In genomic region chr4:141643557-141643956, GRCh38 we compare ENCODE assay signal across 9 cellular contexts. TPM values are rescaled to one million over a fixed set of nuclear protein-coding genes. Genes with fewer than 3 reads are reported as not detected.
DNase-seq lines count a peak whose midpoint lies in the region; ATAC-seq, FAIRE-seq and TF ChIP-seq lines count a peak whose summit lies in the region.
"Had no signal": no experiment of that assay in that cellular context is flagged by ENCODE, and none has a peak within 500 bp of the region (broad histone marks: within the 10 kb centered on the region; RNA-seq: fewer than 3 reads in every experiment).

No MANE protein-coding gene starts in this region.

- POLR2A ChIA-PET in OCI-LY7 (lab: Charles Lee), result no interaction called here
- POLR2A ChIA-PET in naive thymus-derived CD8-positive, alpha-beta T cell (lab: Charles Lee), result no interaction called here
- POLR2A ChIA-PET in HepG2 (lab: Yijun Ruan, JAX), result no interaction called here

- H3K9me3 Mint-ChIP-seq in naive thymus-derived CD8-positive, alpha-beta T cell, result peaks cover 0 to 3% (median 0%) of the 10 kb centered on the region in 9 donors
- no peaks in the 10 kb centered on the region for H3K9me3 Mint-ChIP-seq in type B pancreatic cell

- H3K27ac Mint-ChIP-seq in naive thymus-derived CD8-positive, alpha-beta T cell, result no peak overlapping the region
- H3K27ac Mint-ChIP-seq in type B pancreatic cell, result no peak overlapping the region

- intact Hi-C loops in OCI-LY7 (cut with micrococcal nuclease; ENCODE audit: unreplicated experiment), result no loop called here
- intact Hi-C loops in HepG2 (cut with micrococcal nuclease; ENCODE audit: unreplicated experiment), result no loop called here

- H2AFZ ChIP-seq in OCI-LY7 (ENCODE audit: low read length) (no peak overlapping the region), HepG2 (ENCODE audit: low read length) (no peak overlapping the region)
- H2AFZ ChIP-seq: parathyroid adenoma had no signal

- no peaks in the 10 kb centered on the region for H4K20me1 ChIP-seq in OCI-LY7 (ENCODE audit: insufficient read depth, low read length)
- H4K20me1 ChIP-seq in HepG2 (ENCODE audit: insufficient read depth, low read length), result no peaks in the 10 kb centered on the region

- TF ChIP-seq RAD21 in HepG2 (CRISPR knock-in tag; IDR thresholded peaks at IDR 0.05), result no peak

- no peak for TF ChIP-seq POLR2A in HepG2 (IDR thresholded peaks at IDR 0.05; ENCODE audit: insufficient read depth in 1 of 2, low read depth in 2 of 2, low read length in 2 of 2)

- H3K9ac ChIP-seq in HepG2 (ENCODE audit: insufficient read depth, low read depth, low read length), result no peak overlapping the region
- H3K9ac ChIP-seq: parathyroid adenoma had no signal

- whole genome bisulfite sequencing in esophagus, 2 donors, result 17 to 25% methylated on average over 1 of the region's 1 CpG
- WGBS in HepG2 (ENCODE audit: low lambda C conversion rate), result 0% methylated on average over 1 of the region's 1 CpG

- no peaks in the 10 kb centered on the region for H3K36me3 ChIP-seq in esophagus (ENCODE audit: control insufficient read depth in 2 of 2, insufficient read depth in 2 of 2, low read length in 1 of 2)
- no peaks in the 10 kb centered on the region for H3K36me3 ChIP-seq in OCI-LY7 (ENCODE audit: insufficient read depth, low read length)
- H3K36me3 ChIP-seq in HepG2 (replicated peaks in 1 of 2; ENCODE audit: control insufficient read depth in 1 of 2, insufficient read depth in 2 of 2, low read length in 2 of 2), result no peaks in the 10 kb centered on the region

- CTCF ChIA-PET in OCI-LY7 (lab: Charles Lee; ENCODE audit: unreplicated experiment) (no interaction called here), HepG2 (lab: Yijun Ruan, JAX; ENCODE audit: low intra/inter-chr PET ratio, low total read pairs) (no interaction called here)

- no peaks in the 10 kb centered on the region for H3K79me2 ChIP-seq in OCI-LY7 (ENCODE audit: insufficient read depth, low read depth, low read length)
- no peaks in the 10 kb centered on the region for H3K79me2 ChIP-seq in HepG2 (ENCODE audit: insufficient read depth, low read length)
- H3K79me2 ChIP-seq: parathyroid adenoma had no signal

- H3K4me3 ChIP-seq in esophagus (ENCODE audit: low read depth in 1 of 2, low read length in 2 of 2) (no peak overlapping the region), OCI-LY7 (ENCODE audit: low read depth, low read length, poor library complexity, severe bottlenecking) (no peak overlapping the region), HepG2 (replicated peaks in 1 of 3; ENCODE audit: insufficient read depth in 1 of 3, low read depth in 2 of 3, low read length in 3 of 3) (no peak overlapping the region)

- ATAC-seq in GM19467 (IDR thresholded peaks at IDR 0.05; ENCODE audit: unreplicated experiment) (peak; percentile 42), HG03432 (IDR thresholded peaks at IDR 0.05; ENCODE audit: unreplicated experiment) (peak; percentile 58), HepG2 (no peak)
- ATAC-seq in naive thymus-derived CD8-positive, alpha-beta T cell, result no peak

- H3K27ac ChIP-seq in esophagus (ENCODE audit: low read depth in 2 of 2, low read length in 1 of 2) (peak overlapping the region; percentile 40 to 56), OCI-LY7 (ENCODE audit: low read depth, low read length, poor library complexity, severe bottlenecking) (no peak overlapping the region), HepG2 (ENCODE audit: extremely low read length, insufficient read depth, low read length) (no peak overlapping the region)
- H3K27ac ChIP-seq: parathyroid adenoma had no signal

- BruUV-seq in OCI-LY7 (replicated peaks; lab: Mats Ljungman, UMichigan) (no TSS peak), HepG2 (replicated peaks; lab: Mats Ljungman, UMichigan) (no TSS peak)

- H3K4me1 Mint-ChIP-seq in naive thymus-derived CD8-positive, alpha-beta T cell, result peaks cover 0 to 34% (median 0%) of the 10 kb centered on the region in 4 donors
- H3K4me1 Mint-ChIP-seq in type B pancreatic cell (ENCODE audit: unreplicated experiment), result no peaks in the 10 kb centered on the region

- H3K4me1 ChIP-seq in esophagus (ENCODE audit: control insufficient read depth in 2 of 2, insufficient read depth in 2 of 2, low read length in 1 of 2) (peaks cover 0 to 3% of the 10 kb centered on the region in 2 donors), OCI-LY7 (ENCODE audit: insufficient read depth, low read length, poor library complexity, severe bottlenecking) (no peaks in the 10 kb centered on the region), HepG2 (ENCODE audit: insufficient read depth, low read length) (no peaks in the 10 kb centered on the region)
- H3K4me1 ChIP-seq: parathyroid adenoma had no signal

- H3K4me3 Mint-ChIP-seq in naive thymus-derived CD8-positive, alpha-beta T cell, result no peak overlapping the region
- H3K4me3 Mint-ChIP-seq in type B pancreatic cell, result no peak overlapping the region

- H3K9me2 ChIP-seq in OCI-LY7 (ENCODE audit: insufficient read depth, low read length), result no peaks in the 10 kb centered on the region

- FAIRE-seq in HepG2 (lab: Jason Lieb, UNC), result no peak

- TF ChIP-seq CTCF in OCI-LY7 (conservative IDR thresholded peaks at IDR 0.05; ENCODE audit: low read length), result no peak
- TF ChIP-seq CTCF in type B pancreatic cell (conservative IDR thresholded peaks at IDR 0.05), result no peak
- no peak for TF ChIP-seq CTCF in HepG2 (CRISPR knock-in tag; IDR thresholded peaks at IDR 0.05)

- no peak overlapping the region for H3K4me2 ChIP-seq in OCI-LY7 (ENCODE audit: low read length)
- H3K4me2 ChIP-seq in HepG2 (ENCODE audit: low read depth, low read length), result no peak overlapping the region

- H3K27me3 Mint-ChIP-seq in naive thymus-derived CD8-positive, alpha-beta T cell, result peaks cover 2 to 28% (median 4%) of the 10 kb centered on the region in 5 donors
- peaks cover 39% of the 10 kb centered on the region for H3K27me3 Mint-ChIP-seq in type B pancreatic cell

- H3K27me3 ChIP-seq in esophagus (ENCODE audit: control insufficient read depth in 1 of 2, insufficient read depth in 2 of 2, low read length in 2 of 2) (no peaks in the 10 kb centered on the region), HepG2 (ENCODE audit: control insufficient read depth in 1 of 2, insufficient read depth in 2 of 2, low read length in 2 of 2) (no peaks in the 10 kb centered on the region)

- in situ Hi-C loops in HepG2 (cut with HindIII; ENCODE audit: extremely low pct_ligation_motif_present, low pct_unique_long_range_greater_than_20kb), result no loop called here

- H3K36me3 Mint-ChIP-seq in naive thymus-derived CD8-positive, alpha-beta T cell, result no peaks in the 10 kb centered on the region
- H3K36me3 Mint-ChIP-seq in type B pancreatic cell, result no peaks in the 10 kb centered on the region

- no peak for TF ChIP-seq EP300 in HepG2 (IDR thresholded peaks at IDR 0.05; ENCODE audit: low read depth in 2 of 2, low read length in 2 of 2)
- TF ChIP-seq EP300 in HepG2 (CRISPR knock-in tag; IDR thresholded peaks at IDR 0.05; ENCODE audit: borderline replicate concordance), result no peak

- DNase-seq in AG08395 (ENCODE audit: low spot score), result peak; percentile 84
- DNase-seq in OCI-LY7 (ENCODE audit: low spot score), result no peak
- no peak for DNase-seq in naive thymus-derived CD8-positive, alpha-beta T cell
- no peak for DNase-seq in type B pancreatic cell (ENCODE audit: extremely low spot score, unreplicated experiment)
- no peak for DNase-seq in HepG2 (ENCODE audit: low spot score)

- H3K9me3 ChIP-seq in esophagus (ENCODE audit: control insufficient read depth in 2 of 2, insufficient read depth in 1 of 2, low read depth in 1 of 2, low read length in 1 of 2), result no peaks in the 10 kb centered on the region
- no peaks in the 10 kb centered on the region for H3K9me3 ChIP-seq in OCI-LY7 (ENCODE audit: low read length)
- no peaks in the 10 kb centered on the region for H3K9me3 ChIP-seq in HepG2 (ENCODE audit: low read length)

TF ChIP-seq in HepG2, 621 proteins besides CTCF, POLR2A, EP300 and RAD21 (continues in another document):
- TF ChIP-seq KLF6 (CRISPR knock-in tag; IDR thresholded peaks at IDR 0.05) (no peak), ZFX (CRISPR knock-in tag; IDR thresholded peaks at IDR 0.05; ENCODE audit: low read depth) (no peak), NCOA5 (CRISPR knock-in tag; IDR thresholded peaks at IDR 0.05) (no peak)

RNA-seq across cellular contexts. Expression of gene IL15, which starts 7.2 kb away (rescaled TPM):
- polyA plus RNA-seq in esophagus, result 1 to 10 TPM; 2.8 to 6.5 TPM
- total RNA-seq in OCI-LY7 (2014; rRNA removed; shearing (Covaris generic)), result not detected in 2 replicates
- total RNA-seq in OCI-LY7 (2022), result not detected in 2 replicates
- total RNA-seq in naive thymus-derived CD8-positive, alpha-beta T cell, result under 1 TPM; 0.42 to 0.85 TPM
- 1 to 10 TPM in 1 of 3 donors, under 1 TPM in 1, not detected in 1; 0.39 to 1.6 TPM for polyA plus RNA-seq in naive thymus-derived CD8-positive, alpha-beta T cell
- total RNA-seq in type B pancreatic cell (ENCODE audit: low replicate concordance), result 0.77 and 0.79 TPM in 2 replicates
- total RNA-seq in HepG2 (2016; rRNA removed; fragmentation: Illumina TruSeq; extraction: Trizol), result 0.18 and 0.24 TPM in 2 replicates
- total RNA-seq in HepG2 (2016; cell fraction: cytosol; rRNA removed; fragmentation: Illumina TruSeq; extraction: Trizol; ENCODE audit: low read depth), result 0.20 and 0.26 TPM in 2 replicates
- total RNA-seq in HepG2 (2016; cell fraction: insoluble cytoplasmic fraction; rRNA removed; fragmentation: Illumina TruSeq; extraction: Trizol), result 0.13 TPM in 2 replicates
- total RNA-seq in HepG2 (2016; cell fraction: membrane; rRNA removed; fragmentation: Illumina TruSeq; extraction: Trizol), result 0.24 and 0.40 TPM in 2 replicates
- 0.13 and 0.81 TPM in 2 replicates for total RNA-seq in HepG2 (2016; cell fraction: nucleus; rRNA removed; fragmentation: Illumina TruSeq; extraction: Trizol)
- 0.12 and 0.24 TPM in 2 replicates for polyA plus RNA-seq in HepG2 (2011; rRNA removed)
- 0.12 and 0.15 TPM in 2 replicates for polyA plus RNA-seq in HepG2 (2011; cell fraction: cytosol; rRNA removed)
- 0.48 TPM in 1 of 2 replicates, not detected in the other for polyA plus RNA-seq in HepG2 (2011; cell fraction: nucleus; rRNA removed)
- 0.23 TPM in 1 of 2 replicates, not detected in the other for polyA plus RNA-seq in HepG2 (2012)
- polyA plus RNA-seq in HepG2 (2016; cell fraction: cytosol; fragmentation: Illumina TruSeq; extraction: Trizol; ENCODE audit: low read depth), result 0.07 and 0.25 TPM in 2 replicates
- 0.16 TPM in 2 replicates for polyA plus RNA-seq in HepG2 (2016; cell fraction: insoluble cytoplasmic fraction; fragmentation: Illumina TruSeq; extraction: Trizol; ENCODE audit: low read depth)
- 0.34 and 0.46 TPM in 2 replicates for polyA plus RNA-seq in HepG2 (2016; cell fraction: membrane; fragmentation: Illumina TruSeq; extraction: Trizol; ENCODE audit: low read depth)
- 0.36 and 1.4 TPM in 2 replicates for polyA plus RNA-seq in HepG2 (2016; cell fraction: nucleus; fragmentation: Illumina TruSeq; extraction: Trizol; ENCODE audit: insufficient read depth, low read depth)
- 0.14 and 3.5 TPM in 2 replicates for polyA minus RNA-seq in HepG2 (2011; rRNA and poly(A)+ RNA removed; ENCODE audit: low replicate concordance)
- polyA minus RNA-seq in HepG2 (2011; cell fraction: cytosol; rRNA and poly(A)+ RNA removed), result 0.40 TPM in 1 of 2 replicates, not detected in the other
- polyA minus RNA-seq in HepG2 (2011; cell fraction: nucleus; rRNA and poly(A)+ RNA removed), result 0.52 and 1.5 TPM in 2 replicates

Comparison
In these comparisons a context has a peak if more than half of its experiments do, and no peak if none do; other contexts are left out.
1. ATAC-seq: peak in GM19467 (single experiment) and HG03432 (single experiment); none in naive thymus-derived CD8-positive, alpha-beta T cell (0 of 2) and HepG2 (single experiment).
2. H3K27ac ChIP-seq: peak in esophagus (2 of 2); none in OCI-LY7 (single experiment) and HepG2 (single experiment).